ENCODE assay signal across 8 cellular contexts in the genomic region with DNA sequence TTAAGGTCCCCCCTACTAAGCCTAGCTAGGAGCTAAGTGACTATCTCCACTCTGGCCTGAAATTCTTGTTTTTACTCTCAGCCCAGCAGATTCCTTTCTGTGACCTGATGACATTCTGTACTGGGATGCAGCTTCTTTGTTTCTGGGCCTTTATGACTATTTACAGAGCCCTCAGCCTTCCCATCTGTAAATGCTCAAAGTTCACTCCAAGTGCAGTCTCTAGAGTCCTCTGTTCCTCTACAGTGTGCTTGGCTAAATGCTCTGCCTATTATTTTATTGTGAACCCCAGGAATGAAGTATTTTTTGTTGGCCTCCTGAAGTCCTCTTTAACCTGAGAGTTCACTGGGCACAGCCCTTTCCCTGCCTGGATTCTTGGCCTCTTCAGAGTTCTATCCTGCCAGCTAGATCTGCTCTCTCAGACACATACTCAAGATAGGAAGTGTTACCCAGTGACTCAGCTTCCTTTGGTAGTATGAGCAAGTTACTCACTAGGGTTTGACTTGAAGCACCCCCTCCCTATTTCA.
DNase-seq lines count a peak whose midpoint lies in the region; ATAC-seq and TF ChIP-seq lines count a peak whose summit lies in the region.

No MANE protein-coding gene starts in this region.

- no peak overlapping the region for H3K14ac ChIP-seq in H9 (ENCODE audit: insufficient read depth, low read length)

- no peaks in the 10 kb centered on the region for H3K79me1 ChIP-seq in H9 (ENCODE audit: insufficient read depth, low read depth, low read length, poor library complexity, severe bottlenecking)

- no peaks in the 10 kb centered on the region for H3K36me3 Mint-ChIP-seq in natural killer cell
- peaks cover 0 to 5% (median 3%) of the 10 kb centered on the region in 3 experiments; a peak in 4 of 7 replicates for H3K36me3 Mint-ChIP-seq in H9 (ENCODE audit: insufficient read depth in 1 of 3, low read depth in 3 of 3)

- no peak overlapping the region for H3K4ac ChIP-seq in H9 (ENCODE audit: low read depth, low read length)

- no peak overlapping the region for H3K4me2 ChIP-seq in H9 (ENCODE audit: insufficient read depth, insufficient read length, low read length)

- no peak overlapping the region for H3K56ac ChIP-seq in H9 (ENCODE audit: insufficient read length, low read depth, low read length)

- no peak overlapping the region for H2BK120ac ChIP-seq in H9 (ENCODE audit: low read depth, low read length, poor library complexity, severe bottlenecking)

- no peak overlapping the region for H2AFZ ChIP-seq in H9 (ENCODE audit: low read length)

- no peaks in the 10 kb centered on the region for H3K23me2 ChIP-seq in H9 (ENCODE audit: insufficient read length, low read depth, low read length, poor library complexity, severe bottlenecking)

- DNase-seq in astrocyte of the spinal cord (ENCODE audit: low read depth, low spot score) (peak; percentile 56), natural killer cell (no peak), NCI-H2227 treated with DMSO at 0.1 percent for 48 hours (lab: John Stamatoyannopoulos, UW) (no peak), WERI-Rb-1 (no peak), UCSD-AML1 (lab: John Stamatoyannopoulos, UW; ENCODE audit: unreplicated experiment) (no peak), H9 (no peak)

- H3K79me2 ChIP-seq in H9 (ENCODE audit: insufficient read depth, low read length): no peaks in the 10 kb centered on the region

- H3K4me3 ChIP-seq in astrocyte of the spinal cord (ENCODE audit: low read depth, low read length): no peak overlapping the region
- H3K4me3 ChIP-seq in WERI-Rb-1 (ENCODE audit: low read depth, low read length): no peak overlapping the region

- no peak overlapping the region for H2BK20ac ChIP-seq in H9 (ENCODE audit: low read depth, low read length, poor library complexity, severe bottlenecking)

- H3K4me1 Mint-ChIP-seq in natural killer cell (peaks cover 26 to 27% of the 10 kb centered on the region in 2 donors), H9 (no peaks in the 10 kb centered on the region)

- TF ChIP-seq CTCF in astrocyte of the spinal cord (IDR thresholded peaks at IDR 0.05; ENCODE audit: low read depth, low read length) (no peak), natural killer cell (IDR thresholded peaks at IDR 0.05) (no peak), WERI-Rb-1 (IDR thresholded peaks at IDR 0.05; ENCODE audit: low read depth, low read length) (no peak), H9 (conservative IDR thresholded peaks at IDR 0.05) (no peak)

- ATAC-seq in GM19035 (IDR thresholded peaks at IDR 0.05; ENCODE audit: unreplicated experiment) (peak; percentile 61), HG02973 (IDR thresholded peaks at IDR 0.05; ENCODE audit: unreplicated experiment) (peak; percentile 72), natural killer cell (peak; percentile 81 to 88 (median 86))

- no peak overlapping the region for H2BK12ac ChIP-seq in H9 (ENCODE audit: insufficient read length, low read depth, low read length)

- H3K23ac ChIP-seq in H9 (ENCODE audit: insufficient read length, low read depth, low read length): no peak overlapping the region

- H3K27ac ChIP-seq in WERI-Rb-1 (no peak overlapping the region), H9 (ENCODE audit: insufficient read length, low read depth, low read length) (no peak overlapping the region)

- H3K4me3 Mint-ChIP-seq in natural killer cell (peak overlapping the region; percentile 14), H9 (no peak overlapping the region)

- intact Hi-C loops in natural killer cell (cut with micrococcal nuclease): no loop called here

- H3K9me3 ChIP-seq in WERI-Rb-1 (ENCODE audit: severe bottlenecking): no peaks in the 10 kb centered on the region
- H3K9me3 ChIP-seq in H9 (ENCODE audit: control insufficient read depth, low read depth, low read length): no peaks in the 10 kb centered on the region

- no peak overlapping the region for H3K18ac ChIP-seq in H9 (ENCODE audit: insufficient read length, low read depth, low read length)

- H2BK15ac ChIP-seq in H9 (ENCODE audit: low read depth, low read length): no peak overlapping the region

- H2AK5ac ChIP-seq in H9 (ENCODE audit: insufficient read length, low read length): no peak overlapping the region

- H3K27me3 Mint-ChIP-seq in natural killer cell (ENCODE audit: low read depth in 2 of 2) (no peaks in the 10 kb centered on the region), H9 (ENCODE audit: low read depth) (no peaks in the 10 kb centered on the region)

- H4K8ac ChIP-seq in H9 (replicated peaks; ENCODE audit: insufficient read length, low read depth, low read length): no peak overlapping the region

- H3T11ph ChIP-seq in H9 (ENCODE audit: low read length): no peak overlapping the region

- H3K27me3 ChIP-seq in WERI-Rb-1 (ENCODE audit: insufficient read depth, low read depth, severe bottlenecking) (no peaks in the 10 kb centered on the region), H9 (ENCODE audit: insufficient read depth, low read length) (no peaks in the 10 kb centered on the region)

- H3K9ac ChIP-seq in H9 (ENCODE audit: extremely low read depth, insufficient read length, low read length): no peak overlapping the region

- H3K36me3 ChIP-seq in WERI-Rb-1: no peaks in the 10 kb centered on the region

- H4K91ac ChIP-seq in H9 (ENCODE audit: insufficient read length, low read depth, low read length): no peak overlapping the region

- no peak overlapping the region for H4K5ac ChIP-seq in H9 (ENCODE audit: insufficient read length, low read depth, low read length)

- H2BK5ac ChIP-seq in H9 (ENCODE audit: insufficient read length, low read length): no peak overlapping the region

- H3K9me3 Mint-ChIP-seq in natural killer cell (no peaks in the 10 kb centered on the region), H9 (peaks cover 0 to 2% of the 10 kb centered on the region in 2 experiments; a peak in 3 of 5 replicates)

- H3K27ac Mint-ChIP-seq in natural killer cell (peak overlapping the region; percentile 77 to 85), H9 (peak overlapping the region in 1 of 3 experiments; percentile 20; a peak in 1 of 7 replicates)

- no peaks in the 10 kb centered on the region for H4K20me1 ChIP-seq in H9 (ENCODE audit: control insufficient read depth, insufficient read depth, insufficient read length)

- no peaks in the 10 kb centered on the region for H3K4me1 ChIP-seq in H9 (ENCODE audit: insufficient read depth, low read length)

- in situ Hi-C loops in astrocyte of the spinal cord (cut with HindIII; ENCODE audit: low sequenced_read_pairs): no loop called here
